8 cellular contexts compared by ENCODE assay signal in the genomic region with DNA sequence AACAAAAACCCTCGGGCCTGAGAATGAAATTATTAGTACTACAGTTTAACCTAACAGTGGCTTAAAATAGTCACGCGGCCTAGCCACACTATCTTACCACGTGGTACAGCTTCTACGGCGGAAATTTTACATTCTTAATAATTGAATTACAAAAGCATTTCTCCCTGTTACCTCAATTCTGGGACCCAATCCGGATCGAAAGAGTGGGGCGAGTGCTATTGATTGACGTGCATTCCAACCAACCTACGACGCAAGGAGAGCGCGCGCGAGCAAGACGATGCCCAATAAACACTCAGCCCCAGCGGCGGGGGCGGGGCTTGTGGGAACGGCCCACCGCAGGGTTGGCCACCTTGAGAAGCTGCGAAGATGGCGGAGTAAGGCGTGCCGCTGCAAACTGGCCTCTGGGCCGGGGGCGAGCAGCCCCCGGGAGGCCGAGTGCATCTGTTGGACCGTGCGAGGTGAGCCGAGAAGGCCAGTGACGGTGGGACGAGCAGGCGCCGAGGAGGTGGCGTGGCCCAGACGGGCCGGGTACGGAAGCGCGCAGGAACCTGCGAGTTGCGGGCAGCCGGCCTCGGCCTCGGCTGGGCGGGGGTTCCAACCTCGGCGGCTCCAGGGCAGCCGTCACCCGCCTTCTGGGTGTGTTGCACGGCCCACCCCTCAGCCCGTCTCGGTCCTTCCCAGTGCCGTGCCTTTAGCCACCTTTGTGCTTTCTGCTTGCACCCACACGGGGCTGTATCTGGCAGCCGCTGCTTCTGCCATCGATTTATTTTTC.
DNase-seq lines count a peak whose midpoint lies in the region; ATAC-seq lines count a peak whose summit lies in the region.

No MANE protein-coding gene starts in this region.

- DNase-seq in AG20443 (ENCODE audit: low spot score) (peak; percentile 98), NCI-H446 (lab: John Stamatoyannopoulos, UW) (peak; percentile 92 to 98), cerebellar nuclear complex (lab: John Stamatoyannopoulos, UW) (peak; percentile 94), islet precursor cell (peak; percentile 98)
- DNase-seq in stimulated activated CD4-positive, alpha-beta T cell treated with anti-CD3 and anti-CD28 coated beads, Interleukin-12 subunit alpha, Interleukin-12 subunit beta, amount 100 ng/mL, for 4 hours, result peak; percentile 97

- ATAC-seq in GM19043 (IDR thresholded peaks at IDR 0.05; ENCODE audit: low read depth, unreplicated experiment) (peak; percentile 90), HG03354 (IDR thresholded peaks at IDR 0.05; ENCODE audit: poor library complexity, severe bottlenecking, unreplicated experiment) (peak; percentile 96)
- peak; percentile 93 to 95 for ATAC-seq in activated CD4-positive, CD25-positive, alpha-beta regulatory T cell treated with anti-CD3 and anti-CD28 coated beads, Interleukin-2, amount 50 U/mL, for 24 hours

Comparison
In these comparisons a context has a peak if more than half of its experiments do, and no peak if none do; other contexts are left out.
1. Peak in every context shown above with its lines: DNase-seq and ATAC-seq.